In genomic region chr18:61580061-61580460, GRCh38 we compare ENCODE assay signal across 1 cellular context.
TF ChIP-seq lines count a peak whose summit lies in the region.

No MANE protein-coding gene starts in this region.

TF ChIP-seq in SK-N-SH treated with all-trans-retinoic acid at 6 μM for 48 hours, 23 proteins besides CTCF, POLR2A, EP300 and RAD21 (continued from another document):
- TF ChIP-seq OSR1 (CRISPR knock-in tag; IDR thresholded peaks at IDR 0.05) (no peak), RARB (CRISPR knock-in tag; IDR thresholded peaks at IDR 0.05) (no peak), GLIS3 (CRISPR knock-in tag; IDR thresholded peaks at IDR 0.05) (no peak), ZNF565 (CRISPR knock-in tag; conservative IDR thresholded peaks at IDR 0.05; ENCODE audit: low read depth) (no peak)
